1 cellular context compared by ENCODE assay signal in genomic region chr7:22655781-22656180, GRCh38.
A peak's percentile ranks its signal among the peaks of the same experiment; 100 is the strongest.
TF ChIP-seq lines count a peak whose summit lies in the region.

No MANE protein-coding gene starts in this region.

TF ChIP-seq in K562, 482 proteins besides CTCF, POLR2A, EP300 and RAD21 (continued from another document):
- TF ChIP-seq USF1 (CRISPR knock-in tag; IDR thresholded peaks at IDR 0.05), result peak; percentile 87
